Comparison of ENCODE assay signal across 19 cellular contexts in genomic region chr7:7185382-7185989, GRCh38. TPM values are rescaled to one million over a fixed set of nuclear protein-coding genes. Genes with fewer than 3 reads are reported as not detected.
DNase-seq lines count a peak whose midpoint lies in the region; ATAC-seq, FAIRE-seq and TF ChIP-seq lines count a peak whose summit lies in the region.
"Had no signal": no experiment of that assay in that cellular context is flagged by ENCODE, and none has a peak within 500 bp of the region (broad histone marks: within the 10 kb centered on the region; RNA-seq: fewer than 3 reads in every experiment).

No MANE protein-coding gene starts in this region.

- no peak for TF ChIP-seq EP300 in GM12878 (IDR thresholded peaks at IDR 0.05; ENCODE audit: borderline replicate concordance in 1 of 2, control insufficient read depth in 1 of 2, low read depth in 2 of 2, low read length in 2 of 2)

- H3K4me3 ChIP-seq in ACC112 (ENCODE audit: low read depth, low read length) (peak overlapping the region; percentile 98), GM12878 (no peak overlapping the region)
- H3K4me3 ChIP-seq: HAP-1 had no signal

- no peak overlapping the region for H3K14ac ChIP-seq in H9 (ENCODE audit: insufficient read depth, low read length)

- SMC1A ChIA-PET in GM12878 (lab: Charles Lee; ENCODE audit: uncharacterized antibody, unreplicated experiment), result interaction anchor here (0.7 to 3.3 kb wide), 8 partner anchors 9 to 759 kb away, joined by 3 to 16 read pairs (median 3); no protein-coding TSS in a partner anchor

- H4K91ac ChIP-seq in H9 (ENCODE audit: insufficient read length, low read depth, low read length), result no peak overlapping the region

- H2AFZ ChIP-seq in ACC112 (ENCODE audit: low read length, unreplicated experiment) (no peak overlapping the region), H9 (ENCODE audit: low read length) (no peak overlapping the region), GM12878 (ENCODE audit: control insufficient read depth, low read depth, low read length) (no peak overlapping the region)

- H3K27ac ChIP-seq in ACC112 (ENCODE audit: low read depth, low read length) (no peak overlapping the region), H9 (ENCODE audit: insufficient read length, low read depth, low read length) (no peak overlapping the region), GM12878 (ENCODE audit: control insufficient read depth, insufficient read depth) (no peak overlapping the region)

- no CpG with 5 or more reads among the region's 7 CpGs for WGBS in H9 (ENCODE audit: extremely low coverage, insufficient read length, low lambda C conversion rate)
- 96% methylated on average over 7 of the region's 7 CpGs for WGBS in GM12878 (ENCODE audit: insufficient coverage, insufficient replicate concordance, low lambda C conversion rate, missing lambda C conversion rate)

- POLR2A ChIA-PET in GM12878 (lab: Charles Lee), result no interaction called here

- BruUV-seq in GM12878 (replicated peaks; lab: Mats Ljungman, UMichigan), result no TSS peak

- H3K36me3 Mint-ChIP-seq in H9 (ENCODE audit: insufficient read depth in 1 of 3, low read depth in 3 of 3) (peaks cover under 1 to 22% (median 9%) of the 10 kb centered on the region in 3 experiments; a peak in 6 of 7 replicates), naive B cell (no peaks in the 10 kb centered on the region), osteocyte (ENCODE audit: unreplicated experiment) (peaks cover 2% of the 10 kb centered on the region)

- H3K79me1 ChIP-seq in H9 (ENCODE audit: insufficient read depth, low read depth, low read length, poor library complexity, severe bottlenecking), result no peaks in the 10 kb centered on the region

- H3K36me3 ChIP-seq in ACC112 (ENCODE audit: insufficient read depth, low read length), result 0 out of 2 replicates have a peak, but pooled peaks cover 8% of the 10 kb centered on the region
- peaks cover 0 to 4% of the 10 kb centered on the region in 2 experiments; a peak in 1 of 4 replicates for H3K36me3 ChIP-seq in GM12878 (ENCODE audit: control insufficient read depth in 2 of 2, insufficient read depth in 2 of 2, low read length in 1 of 2)
- H3K36me3 ChIP-seq: HAP-1 had no signal

- H3K9ac ChIP-seq in H9 (ENCODE audit: extremely low read depth, insufficient read length, low read length) (no peak overlapping the region), GM12878 (ENCODE audit: control insufficient read depth, insufficient read depth, low read length) (no peak overlapping the region)

- DNase-seq in H9, result no peak
- no peak for DNase-seq in GM12878 (ENCODE audit: low read depth, low spot score)
- no peak for DNase-seq in naive B cell
- no peak for DNase-seq in NCI-H1694 (lab: John Stamatoyannopoulos, UW)
- DNase-seq in NCI-H1092 treated with DMSO at 0.1 percent for 48 hours (lab: John Stamatoyannopoulos, UW), result no peak
- no peak for DNase-seq in osteocyte (ENCODE audit: extremely low spot score, unreplicated experiment)
- DNase-seq: activated CD8-positive, alpha-beta memory T cell treated with anti-CD3 and anti-CD28 coated beads, Interleukin-2, amount 50 U/mL, for 4 hours; dermis blood vessel endothelial cell; EL; foreskin fibroblast; left colon; NCI-H1417 treated with DMSO at 0.1 percent for 48 hours; NCI-H526; SHP77 treated with DMSO at 0.1 percent for 48 hours; stimulated activated CD8-positive, alpha-beta memory T cell treated with anti-CD3 and anti-CD28 coated beads, Interleukin-4, amount 100 ng/mL, for 48 hours had no signal

- no peak for TF ChIP-seq CTCF in H9 (conservative IDR thresholded peaks at IDR 0.05)
- no peak for TF ChIP-seq CTCF in GM12878 (IDR thresholded peaks at IDR 0.05 in 2 of 3, conservative IDR thresholded peaks at IDR 0.05 in 1 of 3; ENCODE audit: control insufficient read depth in 2 of 3, extremely low read depth in 1 of 3, insufficient read depth in 1 of 3, low read depth in 3 of 3, low read length in 3 of 3)
- no peak for TF ChIP-seq CTCF in osteocyte (IDR thresholded peaks at IDR 0.05)

- H2BK20ac ChIP-seq in H9 (ENCODE audit: low read depth, low read length, poor library complexity, severe bottlenecking), result no peak overlapping the region

- H3K4me3 Mint-ChIP-seq in H9 (peak overlapping the region; percentile 90 to 98), naive B cell (peak overlapping the region in 3 of 8 donors; percentile 87 to 98 (median 88)), osteocyte (ENCODE audit: unreplicated experiment) (no peak overlapping the region)

- no peak overlapping the region for H4K8ac ChIP-seq in H9 (replicated peaks; ENCODE audit: insufficient read length, low read depth, low read length)

- no peak overlapping the region for H3K23ac ChIP-seq in H9 (ENCODE audit: insufficient read length, low read depth, low read length)

- no peak for TF ChIP-seq POLR2A in GM12878 (IDR thresholded peaks at IDR 0.05; ENCODE audit: low read depth, low read length)

- in situ Hi-C loops in GM12878 (cut with MboI), result no loop called here

- H4K20me1 ChIP-seq in H9 (ENCODE audit: control insufficient read depth, insufficient read depth, insufficient read length) (no peaks in the 10 kb centered on the region), GM12878 (ENCODE audit: control insufficient read depth, insufficient read depth) (no peaks in the 10 kb centered on the region; the same call in 1 of the 2 replicates)

- peaks cover 71% of the 10 kb centered on the region for H3K79me2 ChIP-seq in ACC112 (ENCODE audit: control insufficient read depth, insufficient read depth, low read length, unreplicated experiment)
- peaks cover 37% of the 10 kb centered on the region for H3K79me2 ChIP-seq in H9 (ENCODE audit: insufficient read depth, low read length)
- H3K79me2 ChIP-seq in GM12878 (ENCODE audit: control insufficient read depth, insufficient read depth, low read length), result peaks cover 43% of the 10 kb centered on the region

- H3K23me2 ChIP-seq in H9 (ENCODE audit: insufficient read length, low read depth, low read length, poor library complexity, severe bottlenecking), result peaks cover 7% of the 10 kb centered on the region

- H3K4ac ChIP-seq in H9 (ENCODE audit: low read depth, low read length), result no peak overlapping the region

- ATAC-seq in GM12878 (no peak), naive B cell (ENCODE audit: low read depth in 2 of 2) (no peak), HG02885 (IDR thresholded peaks at IDR 0.05; ENCODE audit: poor library complexity, unreplicated experiment) (no peak)
- ATAC-seq: left colon had no signal

- no peak overlapping the region for H2BK12ac ChIP-seq in H9 (ENCODE audit: insufficient read length, low read depth, low read length)

- H2BK120ac ChIP-seq in H9 (ENCODE audit: low read depth, low read length, poor library complexity, severe bottlenecking), result no peak overlapping the region

- no peak overlapping the region for H3K18ac ChIP-seq in H9 (ENCODE audit: insufficient read length, low read depth, low read length)

- H3K4me1 Mint-ChIP-seq in H9 (peaks cover 21 to 27% of the 10 kb centered on the region in 2 experiments), naive B cell (peaks cover 16 to 31% (median 27%) of the 10 kb centered on the region in 3 donors), osteocyte (ENCODE audit: unreplicated experiment) (peaks cover 38% of the 10 kb centered on the region)

- RAD21 ChIA-PET in GM12878 (lab: Charles Lee; ENCODE audit: unreplicated experiment), result interaction anchor here (1.4 to 2.1 kb wide), 2 partner anchors 17 to 88 kb away, joined by 3 to 6 read pairs; no protein-coding TSS in a partner anchor

- peak overlapping the region; percentile 26 for H3K4me2 ChIP-seq in H9 (ENCODE audit: insufficient read depth, insufficient read length, low read length)
- peak overlapping the region; percentile 68 for H3K4me2 ChIP-seq in GM12878 (ENCODE audit: control insufficient read depth, insufficient read depth)

- H4K5ac ChIP-seq in H9 (ENCODE audit: insufficient read length, low read depth, low read length), result no peak overlapping the region

- H3K4me1 ChIP-seq in ACC112 (ENCODE audit: control insufficient read depth, insufficient read depth, low read length, unreplicated experiment) (peaks cover 35% of the 10 kb centered on the region), H9 (ENCODE audit: insufficient read depth, low read length) (peaks cover 7% of the 10 kb centered on the region; the same call in 1 of the 2 replicates), GM12878 (ENCODE audit: control insufficient read depth, insufficient read depth, low read length) (peaks cover 9% of the 10 kb centered on the region)

- no peak overlapping the region for H3K56ac ChIP-seq in H9 (ENCODE audit: insufficient read length, low read depth, low read length)

- H3K27me3 ChIP-seq in ACC112 (ENCODE audit: insufficient read depth, low read length), result no peaks in the 10 kb centered on the region
- no peaks in the 10 kb centered on the region for H3K27me3 ChIP-seq in H9 (ENCODE audit: insufficient read depth, low read length)
- no peaks in the 10 kb centered on the region for H3K27me3 ChIP-seq in GM12878 (replicated peaks in 1 of 2; ENCODE audit: control insufficient read depth in 2 of 2, insufficient read depth in 2 of 2, low read length in 1 of 2)

- H2BK5ac ChIP-seq in H9 (ENCODE audit: insufficient read length, low read length), result no peak overlapping the region

- CTCF ChIA-PET in GM12878 (lab: Yijun Ruan, JAX), result interaction anchor here (1.3 to 4.6 kb wide), 3 partner anchors 9 to 131 kb away, joined by 3 to 19 read pairs (median 3); no protein-coding TSS in a partner anchor

- TF ChIP-seq RAD21 in GM12878 (IDR thresholded peaks at IDR 0.05; ENCODE audit: insufficient read depth, low read depth, low read length), result no peak

- no peak overlapping the region for H2BK15ac ChIP-seq in H9 (ENCODE audit: low read depth, low read length)

- FAIRE-seq in GM12878 (lab: Jason Lieb, UNC), result no peak
- FAIRE-seq: HTR-8/SVneo had no signal

- no peak overlapping the region for H2AK5ac ChIP-seq in H9 (ENCODE audit: insufficient read length, low read length)

- H3K27me3 Mint-ChIP-seq in H9 (ENCODE audit: low read depth) (no peaks in the 10 kb centered on the region), naive B cell (no peaks in the 10 kb centered on the region), osteocyte (ENCODE audit: unreplicated experiment) (no peaks in the 10 kb centered on the region)

- H3K9me3 ChIP-seq in H9 (ENCODE audit: control insufficient read depth, low read depth, low read length), result no peaks in the 10 kb centered on the region
- no peaks in the 10 kb centered on the region; the same call in 2 of the 3 replicates for H3K9me3 ChIP-seq in GM12878 (replicated peaks; ENCODE audit: control insufficient read depth, insufficient read depth, low read length)
- H3K9me3 ChIP-seq: HAP-1 had no signal

- H3K27ac Mint-ChIP-seq in H9 (peak overlapping the region in 1 of 3 experiments; percentile 89; a peak in 2 of 7 replicates), naive B cell (peak overlapping the region in 4 of 6 donors; percentile 4 to 78 (median 63)), osteocyte (ENCODE audit: unreplicated experiment) (no peak overlapping the region)

- H3T11ph ChIP-seq in H9 (ENCODE audit: low read length), result no peak overlapping the region

- H3K9me3 Mint-ChIP-seq in H9 (peaks cover 0 to 2% of the 10 kb centered on the region in 2 experiments; a peak in 2 of 5 replicates), naive B cell (no peaks in the 10 kb centered on the region), osteocyte (ENCODE audit: unreplicated experiment) (no peaks in the 10 kb centered on the region)

- intact Hi-C loops in GM12878 (cut with micrococcal nuclease; ENCODE audit: unreplicated experiment), result loop anchor here (2.0 to 10.0 kb wide), 2 partner anchors 349 to 383 kb away; partner anchors contain the start of gene COL28A1

RNA-seq across cellular contexts. Expression of gene C1GALT1, which starts 3.1 kb away (rescaled TPM):
- total RNA-seq in H9 (2021) (81.5 and 88.2 TPM in 2 replicates), GM12878 (2014; rRNA removed) (6.0 and 7.7 TPM in 2 replicates), GM12878 (2014; rRNA removed; fragmentation: Illumina TruSeq; extraction: Trizol) (7.6 and 8.5 TPM in 2 replicates), GM12878 (2021) (10.6 and 11.2 TPM in 2 replicates), osteocyte (26.2 and 30.9 TPM in 2 replicates)
- 26.1 and 34.1 TPM in 2 replicates for total RNA-seq in GM12878 (2013; cell fraction: nucleolus; rRNA removed)
- polyA plus RNA-seq in GM12878 (2011; ENCODE audit: low read depth), result 2.7 TPM
- polyA plus RNA-seq in GM12878 (2011; rRNA removed) (12.1 and 24.0 TPM in 2 replicates), GM12878 (2014; fragmentation: Illumina TruSeq; extraction: Trizol) (5.8 and 8.6 TPM in 2 replicates), GM12878 (2014; fragmentation: Nextera tagmentation; extraction: Ambion mirVana) (1 to 10 TPM; 1.6 to 2.7 TPM), GM12878 (2014; rRNA removed) (5.2 and 6.0 TPM in 2 replicates), GM12878 (2016; fragmentation: Nextera tagmentation; extraction: Ambion mirVana) (10 to 100 TPM; 16.9 to 25.0 TPM), naive B cell (ENCODE audit: low read depth in 6 of 6) (100 to 1,000 TPM in 1 of 6 donors, 10 to 100 TPM in 5; 56.2 to 102 (median 83.6) TPM)
- polyA plus RNA-seq in GM12878 (2011; cell fraction: cytosol; rRNA removed), result 4.2 and 5.5 TPM in 2 replicates
- polyA plus RNA-seq in GM12878 (2011; cell fraction: nucleus; rRNA removed), result 4.9 and 5.5 TPM in 2 replicates
- polyA plus RNA-seq in GM12878 (2012), result 5.5 and 9.4 TPM in 2 replicates
- polyA minus RNA-seq in GM12878 (2011; rRNA and poly(A)+ RNA removed), result 6.7 and 9.4 TPM in 2 replicates
- 2.7 and 4.4 TPM in 2 replicates for polyA minus RNA-seq in GM12878 (2011; cell fraction: cytosol; rRNA and poly(A)+ RNA removed)
- 9.2 and 18.4 TPM in 2 replicates for polyA minus RNA-seq in GM12878 (2011; cell fraction: nucleus; rRNA and poly(A)+ RNA removed)
